In genomic region chr17:57406131-57406980, GRCh38 we compare ENCODE assay signal across 8 cellular contexts.
DNase-seq lines count a peak whose midpoint lies in the region; ATAC-seq and TF ChIP-seq lines count a peak whose summit lies in the region.

No MANE protein-coding gene starts in this region.

- H3K9ac ChIP-seq in DND-41 (ENCODE audit: low read depth, low read length): peak overlapping the region; percentile 48

- peaks cover 97% of the 10 kb centered on the region for H3K4me1 ChIP-seq in DND-41 (ENCODE audit: insufficient read depth, low read length)
- peaks cover 17% of the 10 kb centered on the region for H3K4me1 ChIP-seq in ovary (ENCODE audit: insufficient read depth)
- peaks cover 0 to 39% (median 0%) of the 10 kb centered on the region in 3 donors for H3K4me1 ChIP-seq in gastroesophageal sphincter

- peak; percentile 50 for ATAC-seq in DND-41 (ENCODE audit: insufficient read depth, low read depth)
- no peak for ATAC-seq in GM18909 (IDR thresholded peaks at IDR 0.05; ENCODE audit: poor library complexity, unreplicated experiment)
- ATAC-seq in gastroesophageal sphincter: no peak
- ATAC-seq in HG02840 (IDR thresholded peaks at IDR 0.05; ENCODE audit: low FRiP score, unreplicated experiment): no peak

- H3K4me3 ChIP-seq in DND-41 (ENCODE audit: low read depth in 1 of 2, low read length in 2 of 2) (no peak overlapping the region), fibroblast of pulmonary artery (replicated peaks; ENCODE audit: low read depth, low read length) (no peak overlapping the region), ovary (no peak overlapping the region), gastroesophageal sphincter (no peak overlapping the region)

- TF ChIP-seq POLR2A in ovary (IDR thresholded peaks at IDR 0.05) (no peak), gastroesophageal sphincter (IDR thresholded peaks at IDR 0.05) (no peak)

- peaks cover 27% of the 10 kb centered on the region for H4K20me1 ChIP-seq in DND-41 (ENCODE audit: insufficient read depth, low read length)

- no peak overlapping the region for H2AFZ ChIP-seq in DND-41 (ENCODE audit: low read depth, low read length)

- peak; percentile 74 for DNase-seq in DND-41
- peak; percentile 30 for DNase-seq in OCI-M1 (lab: John Stamatoyannopoulos, UW)
- peak; percentile 60 for DNase-seq in fibroblast of pulmonary artery (ENCODE audit: low read depth)
- DNase-seq in ovary: peak in 4 of 5 donors; percentile 45 to 63 (median 52)
- no peak for DNase-seq in GM13976 (ENCODE audit: low spot score)

- no peaks in the 10 kb centered on the region for H3K9me3 ChIP-seq in DND-41 (ENCODE audit: insufficient read depth, low read length, severe bottlenecking)
- no peaks in the 10 kb centered on the region for H3K9me3 ChIP-seq in ovary
- H3K9me3 ChIP-seq in gastroesophageal sphincter: no peaks in the 10 kb centered on the region

- peak overlapping the region; percentile 31 for H3K4me2 ChIP-seq in DND-41 (ENCODE audit: insufficient read depth, low read length)

- no peak for TF ChIP-seq EP300 in ovary (IDR thresholded peaks at IDR 0.05)
- TF ChIP-seq EP300 in gastroesophageal sphincter (IDR thresholded peaks at IDR 0.05): no peak

- TF ChIP-seq CTCF in DND-41 (IDR thresholded peaks at IDR 0.05; ENCODE audit: borderline replicate concordance, extremely low read depth, low read length, poor library complexity, severe bottlenecking) (no peak), fibroblast of pulmonary artery (IDR thresholded peaks at IDR 0.05; ENCODE audit: low read length, missing control alignments) (no peak), ovary (IDR thresholded peaks at IDR 0.05) (no peak), gastroesophageal sphincter (IDR thresholded peaks at IDR 0.05) (no peak), GM13976 (IDR thresholded peaks at IDR 0.05; ENCODE audit: borderline replicate concordance, control extremely low read depth, extremely low read depth, insufficient read depth, missing control alignments) (no peak)

- H3K27ac ChIP-seq in DND-41 (ENCODE audit: low read length) (peak overlapping the region; percentile 88), ovary (peak overlapping the region; percentile 53 to 66), gastroesophageal sphincter (peak overlapping the region in 2 of 4 donors; percentile 48 to 72)

- WGBS in ovary, 3 donors: 21 to 30% (median 22%) methylated on average over 25 of the region's 25 CpGs
- WGBS in gastroesophageal sphincter (ENCODE audit: low coverage in 1 of 2), 2 donors: 55 to 72% methylated on average over 5 to 19 of the region's 25 CpGs

- peaks cover 100% of the 10 kb centered on the region for H3K79me2 ChIP-seq in DND-41 (ENCODE audit: insufficient read depth, low read length)

- in situ Hi-C loops in GM13976 (cut with MboI; ENCODE audit: low sequenced_read_pairs, unreplicated experiment): no loop called here

- intact Hi-C loops in ovary (cut with DNase I): no loop called here

- H3K27me3 ChIP-seq in DND-41 (ENCODE audit: insufficient read depth, low read length, poor library complexity) (no peaks in the 10 kb centered on the region), ovary (no peaks in the 10 kb centered on the region), gastroesophageal sphincter (no peaks in the 10 kb centered on the region)

- H3K36me3 ChIP-seq in DND-41 (ENCODE audit: insufficient read depth, low read length) (peaks cover 85% of the 10 kb centered on the region), ovary (no peaks in the 10 kb centered on the region), gastroesophageal sphincter (peaks cover 0 to 23% of the 10 kb centered on the region in 2 donors)
